Comparison of ENCODE assay signal across 23 cellular contexts in the genomic region with DNA sequence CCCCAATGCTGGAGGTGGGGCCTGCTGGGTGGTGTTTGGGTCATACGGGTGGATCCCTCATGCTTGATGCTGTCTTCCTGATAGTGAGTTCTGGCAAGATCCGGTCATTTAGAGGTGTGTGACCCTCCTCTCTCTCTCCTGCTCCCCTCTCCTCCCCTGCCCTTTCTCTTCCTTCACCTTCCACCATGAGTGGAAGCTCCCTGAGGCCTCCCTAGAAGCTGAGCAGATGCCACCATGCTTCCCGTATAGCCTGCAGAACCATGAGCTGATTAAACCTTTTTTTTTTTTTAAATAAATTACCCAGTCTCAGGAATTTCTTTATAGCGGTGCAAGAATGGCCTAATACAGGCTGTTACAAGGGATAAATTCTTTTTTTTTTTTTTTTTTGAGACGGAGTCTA.
"Had no signal": no experiment of that assay in that cellular context is flagged by ENCODE, and none has a peak within 500 bp of the region (broad histone marks: within the 10 kb centered on the region; RNA-seq: fewer than 3 reads in every experiment).

No MANE protein-coding gene starts in this region.

- H3K27me3 ChIP-seq: brain microvascular endothelial cell, right atrium auricular region, testis, transverse colon, uterus had no signal

- H3K9me3 Mint-ChIP-seq: activated naive CD4-positive, alpha-beta T cell treated with anti-CD3 and anti-CD28 coated beads for 36 hours; activated T-cell treated with anti-CD3 and anti-CD28 coated beads, Interleukin-2, amount 50 U/mL, for 72 hours; dendritic cell treated with granulocyte-macrophage colony-stimulating factor and Interleukin-4, amounts not matched to agents 40 ng/mL and 50 ng/mL, for 4 days; natural killer cell treated with Interleukin-12 subunit alpha and Interleukin-12 subunit beta and Interleukin-15 and Interleukin-18, amount 100 ng/mL, for 72 hours had no signal

- H3K4me3 Mint-ChIP-seq: activated naive CD4-positive, alpha-beta T cell treated with anti-CD3 and anti-CD28 coated beads for 36 hours; activated T-cell treated with anti-CD3 and anti-CD28 coated beads, Interleukin-2, amount 50 U/mL, for 72 hours; dendritic cell treated with granulocyte-macrophage colony-stimulating factor and Interleukin-4, amounts not matched to agents 40 ng/mL and 50 ng/mL, for 4 days; natural killer cell treated with Interleukin-12 subunit alpha and Interleukin-12 subunit beta and Interleukin-15 and Interleukin-18, amount 100 ng/mL, for 72 hours had no signal

- H3K4me3 ChIP-seq: esophagus squamous epithelium, heart right ventricle, right atrium auricular region, spleen, testis, transverse colon, uterus had no signal

- H3K36me3 Mint-ChIP-seq: natural killer cell treated with Interleukin-12 subunit alpha and Interleukin-12 subunit beta and Interleukin-15 and Interleukin-18, amount 100 ng/mL, for 72 hours had no signal

- H3K9me3 ChIP-seq: esophagus squamous epithelium, heart right ventricle, right atrium auricular region, testis, transverse colon, uterus had no signal

- DNase-seq: activated CD4-positive, alpha-beta T cell treated with anti-CD3 and anti-CD28 coated beads for 4 hours; activated CD4-positive, alpha-beta T cell treated with anti-CD3 and anti-CD28 coated beads, Interleukin-2, amount 50 U/mL, for 4 hours; activated CD4-positive, CD25-positive, alpha-beta regulatory T cell; activated naive CD4-positive, alpha-beta T cell treated with anti-CD3 and anti-CD28 coated beads for 36 hours; activated T-cell treated with anti-CD3 and anti-CD28 coated beads for 4 hours; activated T-cell treated with anti-CD3 and anti-CD28 coated beads, Interleukin-2, amount 50 U/mL, for 72 hours; amniotic stem cell; brain microvascular endothelial cell; esophagus squamous epithelium; foreskin melanocyte; heart right ventricle; midbrain; stimulated activated naive CD8-positive, alpha-beta T cell treated with anti-CD3 and anti-CD28 coated beads, Interleukin-15, Interleukin-2, amounts not matched to agents 100 U/mL and 50 U/mL, for 24 hours; T-helper 2 cell; testis; transverse colon; uterus had no signal

- ATAC-seq: activated T-cell treated with anti-CD3 and anti-CD28 coated beads, Interleukin-2, amount 50 U/mL, for 72 hours; heart right ventricle; natural killer cell treated with Interleukin-12 subunit alpha and Interleukin-12 subunit beta and Interleukin-15 and Interleukin-18, amount 100 ng/mL, for 72 hours; stimulated activated naive CD8-positive, alpha-beta T cell treated with anti-CD3 and anti-CD28 coated beads, Interleukin-15, Interleukin-2, amounts not matched to agents 100 U/mL and 50 U/mL, for 24 hours had no signal

- H3K4me1 ChIP-seq: uterus had no signal

- FAIRE-seq: astrocyte, endometrium had no signal

- H3K27ac Mint-ChIP-seq: activated naive CD4-positive, alpha-beta T cell treated with anti-CD3 and anti-CD28 coated beads for 36 hours; activated T-cell treated with anti-CD3 and anti-CD28 coated beads, Interleukin-2, amount 50 U/mL, for 72 hours; dendritic cell treated with granulocyte-macrophage colony-stimulating factor and Interleukin-4, amounts not matched to agents 40 ng/mL and 50 ng/mL, for 4 days; natural killer cell treated with Interleukin-12 subunit alpha and Interleukin-12 subunit beta and Interleukin-15 and Interleukin-18, amount 100 ng/mL, for 72 hours had no signal

- H3K27ac ChIP-seq: brain microvascular endothelial cell, esophagus squamous epithelium, heart right ventricle, right atrium auricular region, testis, transverse colon, uterus had no signal

- H3K36me3 ChIP-seq: brain microvascular endothelial cell, esophagus squamous epithelium, heart right ventricle, right atrium auricular region, spleen, transverse colon, uterus had no signal
